ENCODE assay signal across 11 cellular contexts in genomic region chr7:128221929-128222403, GRCh38. TPM values are rescaled to one million over a fixed set of nuclear protein-coding genes. Genes with fewer than 3 reads are reported as not detected.
DNase-seq lines count a peak whose midpoint lies in the region; ATAC-seq and TF ChIP-seq lines count a peak whose summit lies in the region.
"Had no signal": no experiment of that assay in that cellular context is flagged by ENCODE, and none has a peak within 500 bp of the region (broad histone marks: within the 10 kb centered on the region; RNA-seq: fewer than 3 reads in every experiment).

No MANE protein-coding gene starts in this region.

- TF ChIP-seq POLR2A in testis (IDR thresholded peaks at IDR 0.05), result no peak

- no peaks in the 10 kb centered on the region for H3K9me2 ChIP-seq in SK-N-SH

- no peaks in the 10 kb centered on the region for H3K27me3 ChIP-seq in BJ (ENCODE audit: control insufficient read depth, insufficient read depth, low read length)
- no peaks in the 10 kb centered on the region for H3K27me3 ChIP-seq in SK-N-SH (ENCODE audit: insufficient read depth)
- no peaks in the 10 kb centered on the region for H3K27me3 ChIP-seq in testis

- intact Hi-C loops in testis (cut with DNase I; ENCODE audit: low total_unique reads), result no loop called here

- ATAC-seq in HG02981 (IDR thresholded peaks at IDR 0.05; ENCODE audit: unreplicated experiment), result no peak
- ATAC-seq: Right ventricle myocardium inferior had no signal

- peak overlapping the region in 1 of 2 experiments; percentile 35; a peak in 2 of 4 replicates for H3K27ac ChIP-seq in SK-N-SH (ENCODE audit: low read depth in 2 of 2, low read length in 1 of 2)
- no peak overlapping the region for H3K27ac ChIP-seq in testis

- H4K20me1 ChIP-seq in SK-N-SH (ENCODE audit: insufficient read depth), result no peaks in the 10 kb centered on the region

- CTCF ChIA-PET in BJ (lab: Yijun Ruan, JAX), result interaction anchor here (1.4 to 1.9 kb wide), 3 partner anchors 12 to 100 kb away, joined by 3 to 7 read pairs (median 5); no protein-coding TSS in a partner anchor
- CTCF ChIA-PET in SK-N-SH (lab: Yijun Ruan, JAX), result interaction anchor here (1.2 to 17.6 kb wide), 11 partner anchors 9 to 511 kb away, joined by 3 to 444 read pairs (median 5); no protein-coding TSS in a partner anchor

- no peaks in the 10 kb centered on the region for H3K79me2 ChIP-seq in SK-N-SH (ENCODE audit: insufficient read depth)

- peak overlapping the region; percentile 8; the same call in 1 of the 2 replicates for H3K4me2 ChIP-seq in SK-N-SH

- TF ChIP-seq CTCF in BJ (IDR thresholded peaks at IDR 0.05; ENCODE audit: insufficient read depth, low read depth, low read length) (no peak), SK-N-SH (IDR thresholded peaks at IDR 0.05) (no peak), testis (IDR thresholded peaks at IDR 0.05) (no peak)

- POLR2A ChIA-PET in BJ (lab: Charles Lee), result no interaction called here
- POLR2A ChIA-PET in SK-N-SH (lab: Yijun Ruan, JAX), result interaction anchor here (1.5 kb wide), 1 partner anchor 45 kb away, joined by 9 read pairs; no protein-coding TSS in a partner anchor

- peak; percentile 41 to 72; a peak in 2 of 4 replicates for TF ChIP-seq EP300 in SK-N-SH (IDR thresholded peaks at IDR 0.05; ENCODE audit: borderline replicate concordance in 1 of 2, low read depth in 1 of 2, low read length in 1 of 2)

- no peak overlapping the region for H2AFZ ChIP-seq in SK-N-SH (ENCODE audit: low read depth)

- DNase-seq in BJ (ENCODE audit: low read depth) (peak; percentile 59), HK-2 (ENCODE audit: unreplicated experiment) (peak; percentile 33), SK-N-SH (peak; percentile 69), kidney glomerular epithelial cell (lab: John Stamatoyannopoulos, UW) (peak; percentile 23), testis (no peak), hypothalamus (lab: John Stamatoyannopoulos, UW) (no peak), NCI-H226 (no peak)
- DNase-seq: DMS53 had no signal

- TF ChIP-seq RAD21 in SK-N-SH (IDR thresholded peaks at IDR 0.05; ENCODE audit: low read length), result no peak

- H3K9me3 ChIP-seq in SK-N-SH (no peaks in the 10 kb centered on the region), testis (no peaks in the 10 kb centered on the region)

- no peak overlapping the region for H3K4me3 ChIP-seq in BJ (ENCODE audit: low read depth, low read length)
- no peak overlapping the region for H3K4me3 ChIP-seq in SK-N-SH (ENCODE audit: low read depth in 2 of 2, low read length in 1 of 2)
- H3K4me3 ChIP-seq in testis, result no peak overlapping the region

- H3K36me3 ChIP-seq in BJ (ENCODE audit: control insufficient read depth, insufficient read depth, low read length) (no peaks in the 10 kb centered on the region), SK-N-SH (replicated peaks in 1 of 2; ENCODE audit: control insufficient read depth in 1 of 2, insufficient read depth in 2 of 2, low read length in 1 of 2) (no peaks in the 10 kb centered on the region), testis (ENCODE audit: low read depth, missing control alignments) (no peaks in the 10 kb centered on the region)

- no peak overlapping the region for H3K9ac ChIP-seq in SK-N-SH

- peaks cover 3 to 19% of the 10 kb centered on the region in 2 experiments; a peak in 2 of 4 replicates for H3K4me1 ChIP-seq in SK-N-SH (ENCODE audit: control insufficient read depth in 1 of 2, insufficient read depth in 2 of 2, low read depth in 1 of 2, low read length in 1 of 2)
- no peaks in the 10 kb centered on the region for H3K4me1 ChIP-seq in testis

- WGBS in SK-N-SH (ENCODE audit: low lambda C conversion rate), result 41% methylated on average over 5 of the region's 5 CpGs
- WGBS in testis, 2 donors, result 73 to 81% methylated on average over 4 to 5 of the region's 5 CpGs

- H3F3A ChIP-seq in SK-N-SH (replicated peaks; ENCODE audit: insufficient read depth), result peaks cover 6% of the 10 kb centered on the region

TF ChIP-seq in SK-N-SH, 30 proteins besides CTCF, POLR2A, EP300 and RAD21 (continues in another document):
- TF ChIP-seq SIN3A (IDR thresholded peaks at IDR 0.05; ENCODE audit: borderline replicate concordance, low read depth, low read length), result no peak
- peak; percentile 68; the same call in 1 of the 2 replicates for TF ChIP-seq POLR2AphosphoS5 (IDR thresholded peaks at IDR 0.05; ENCODE audit: low read depth, low read length)
- TF ChIP-seq USF2 (IDR thresholded peaks at IDR 0.05; ENCODE audit: borderline replicate concordance, low read depth, low read length), result no peak
- no peak for TF ChIP-seq IRF3 (IDR thresholded peaks at IDR 0.05; ENCODE audit: low read depth, low read length)
- TF ChIP-seq TAF1 (IDR thresholded peaks at IDR 0.05; ENCODE audit: borderline replicate concordance, low read depth, low read length), result no peak
- TF ChIP-seq FOXJ3 (CRISPR knock-in tag; IDR thresholded peaks at IDR 0.05), result 0 out of 2 replicates have a peak, but pooled peaks have one; percentile 14
- peak; percentile 92 for TF ChIP-seq NFIC (IDR thresholded peaks at IDR 0.05; ENCODE audit: borderline replicate concordance)
- peak; percentile 52; the same call in 1 of the 2 replicates for TF ChIP-seq TEAD4 (IDR thresholded peaks at IDR 0.05; ENCODE audit: borderline replicate concordance, insufficient read depth)
- no peak for TF ChIP-seq NRF1 (IDR thresholded peaks at IDR 0.05; ENCODE audit: low read depth, low read length)
- TF ChIP-seq MEF2A (IDR thresholded peaks at IDR 0.05; ENCODE audit: borderline replicate concordance, low read depth), result no peak
- no peak for TF ChIP-seq FOXM1 (IDR thresholded peaks at IDR 0.05; ENCODE audit: low read depth)
- no peak; the same call in 1 of the 2 replicates for TF ChIP-seq ZBTB33 (IDR thresholded peaks at IDR 0.05; ENCODE audit: borderline replicate concordance, low read depth)
- TF ChIP-seq RCOR1 (IDR thresholded peaks at IDR 0.05; ENCODE audit: low read length), result peak; percentile 75
- peak; percentile 82 for TF ChIP-seq JUND (IDR thresholded peaks at IDR 0.05)
- TF ChIP-seq SMC3 (IDR thresholded peaks at IDR 0.05; ENCODE audit: low read depth, low read length), result no peak
- TF ChIP-seq GABPA (IDR thresholded peaks at IDR 0.05; ENCODE audit: low read depth), result no peak

RNA-seq across cellular contexts. Expression of gene LEP, which starts 19.1 kb away (rescaled TPM):
- polyA plus RNA-seq in BJ (2011; rRNA removed), result 0.05 TPM in 2 replicates
- polyA minus RNA-seq in BJ (2011; rRNA and poly(A)+ RNA removed), result not detected in 2 replicates
- polyA plus RNA-seq in SK-N-SH (2012; rRNA removed), result not detected in 2 replicates
- not detected in 2 replicates for polyA plus RNA-seq in SK-N-SH (2012; cell fraction: cytosol; rRNA removed)
- polyA plus RNA-seq in SK-N-SH (2012; cell fraction: nucleus; rRNA removed), result not detected in 2 replicates
- total RNA-seq in testis, result under 1 TPM; 0.31 to 0.55 TPM
- 0.46 TPM for polyA plus RNA-seq in testis (ENCODE audit: insufficient read depth, low read depth, low replicate concordance)
- total RNA-seq: urinary bladder had no signal

Comparison
In these comparisons a context has a peak if more than half of its experiments do, and no peak if none do; other contexts are left out.
1. DNase-seq: peak in BJ (single experiment), HK-2 (single experiment), SK-N-SH (single experiment) and kidney glomerular epithelial cell (single experiment); none in testis (single experiment), hypothalamus (0 of 51) and NCI-H226 (single experiment).